In genomic region chr16:84186685-84187437, GRCh38 we compare ENCODE assay signal across 1 cellular context.
TF ChIP-seq lines count a peak whose summit lies in the region.

TSS of gene TAF1C (minus strand) at chr16:84187057. CDS start at chr16:84184988, 2,069 bp downstream.

TF ChIP-seq in K562, 482 proteins besides CTCF, POLR2A, EP300 and RAD21 (continued from another document):
- TF ChIP-seq TFAP4 (CRISPR knock-in tag; IDR thresholded peaks at IDR 0.05; ENCODE audit: borderline replicate concordance) = peak; percentile 87
